1 cellular context compared by ENCODE assay signal in the genomic region with DNA sequence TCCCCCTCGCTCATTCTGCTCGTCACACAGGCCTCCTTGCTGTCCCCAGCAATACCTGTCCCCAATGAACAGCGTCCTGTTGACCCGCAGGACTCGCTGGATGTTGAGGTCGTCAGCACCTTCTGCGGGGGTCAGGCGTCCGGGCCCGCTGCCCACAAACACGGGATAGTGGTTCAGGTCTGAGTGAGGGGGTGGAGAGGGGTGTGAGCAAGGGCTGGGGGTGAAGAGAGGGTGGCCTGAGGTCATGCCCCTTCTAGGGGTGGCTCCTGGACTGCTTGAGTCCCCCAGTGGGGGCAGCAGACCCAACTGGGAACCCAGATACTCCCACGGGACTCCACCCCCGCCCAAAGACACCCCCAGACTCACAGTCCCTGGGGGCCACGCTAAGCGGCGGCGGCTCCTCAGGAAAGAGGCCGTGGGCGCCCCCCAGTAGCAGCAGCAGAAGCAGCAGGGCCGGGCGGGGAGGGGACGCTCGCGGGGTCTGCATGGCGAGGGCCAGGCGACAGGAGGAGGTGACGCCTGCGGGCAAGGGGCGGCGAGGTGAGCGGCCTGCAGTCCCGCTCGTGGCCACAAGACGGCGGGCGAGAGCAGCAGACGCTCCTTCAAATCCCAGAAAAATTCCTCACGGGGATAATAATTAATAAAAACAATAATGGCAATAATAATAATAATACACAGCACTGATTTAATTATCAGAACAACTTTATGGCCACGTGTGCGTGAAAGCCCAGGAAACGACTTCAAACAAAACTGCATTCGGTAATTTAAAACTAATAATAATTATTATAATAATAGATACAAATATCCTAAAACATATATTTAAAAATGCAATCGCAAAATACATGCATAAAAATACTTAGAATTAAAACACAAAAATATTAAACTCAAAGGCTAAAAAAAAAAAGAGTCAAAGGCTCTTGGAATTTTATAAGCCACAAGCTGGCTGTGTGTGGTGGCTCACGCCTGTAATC.
TF ChIP-seq lines count a peak whose summit lies in the region.

No MANE protein-coding gene starts in this region.

TF ChIP-seq in K562, 482 proteins besides CTCF, POLR2A, EP300 and RAD21 (continued from another document and continues in another):
- TF ChIP-seq, protein P1, sequence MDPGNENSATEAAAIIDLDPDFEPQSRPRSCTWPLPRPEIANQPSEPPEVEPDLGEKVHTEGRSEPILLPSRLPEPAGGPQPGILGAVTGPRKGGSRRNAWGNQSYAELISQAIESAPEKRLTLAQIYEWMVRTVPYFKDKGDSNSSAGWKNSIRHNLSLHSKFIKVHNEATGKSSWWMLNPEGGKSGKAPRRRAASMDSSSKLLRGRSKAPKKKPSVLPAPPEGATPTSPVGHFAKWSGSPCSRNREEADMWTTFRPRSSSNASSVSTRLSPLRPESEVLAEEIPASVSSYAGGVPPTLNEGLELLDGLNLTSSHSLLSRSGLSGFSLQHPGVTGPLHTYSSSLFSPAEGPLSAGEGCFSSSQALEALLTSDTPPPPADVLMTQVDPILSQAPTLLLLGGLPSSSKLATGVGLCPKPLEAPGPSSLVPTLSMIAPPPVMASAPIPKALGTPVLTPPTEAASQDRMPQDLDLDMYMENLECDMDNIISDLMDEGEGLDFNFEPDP (CRISPR knock-in tag; IDR thresholded peaks at IDR 0.05) = no peak
- no peak for TF ChIP-seq ZNF785 (CRISPR knock-in tag; IDR thresholded peaks at IDR 0.05)
- 0 out of 2 replicates have a peak, but pooled peaks have one; percentile 21 for TF ChIP-seq CREM (IDR thresholded peaks at IDR 0.05; ENCODE audit: low read depth)
- no peak for TF ChIP-seq CHAMP1 (IDR thresholded peaks at IDR 0.05)
- TF ChIP-seq NCOA4 (IDR thresholded peaks at IDR 0.05; ENCODE audit: partially characterized antibody) = no peak
- no peak for TF ChIP-seq CAMTA2 (CRISPR knock-in tag; conservative IDR thresholded peaks at IDR 0.05)
- peak; percentile 87 for TF ChIP-seq DACH1 (IDR thresholded peaks at IDR 0.05; ENCODE audit: partially characterized antibody)
- TF ChIP-seq CSDE1 (IDR thresholded peaks at IDR 0.05) = no peak
- TF ChIP-seq NONO (IDR thresholded peaks at IDR 0.05; ENCODE audit: low read depth in 2 of 2, low read length in 1 of 2) = no peak
- TF ChIP-seq EGR1 (conservative IDR thresholded peaks at IDR 0.05) = peak; percentile 72
- TF ChIP-seq ZNF174 (CRISPR knock-in tag; IDR thresholded peaks at IDR 0.05) = no peak
- TF ChIP-seq, protein P2, sequence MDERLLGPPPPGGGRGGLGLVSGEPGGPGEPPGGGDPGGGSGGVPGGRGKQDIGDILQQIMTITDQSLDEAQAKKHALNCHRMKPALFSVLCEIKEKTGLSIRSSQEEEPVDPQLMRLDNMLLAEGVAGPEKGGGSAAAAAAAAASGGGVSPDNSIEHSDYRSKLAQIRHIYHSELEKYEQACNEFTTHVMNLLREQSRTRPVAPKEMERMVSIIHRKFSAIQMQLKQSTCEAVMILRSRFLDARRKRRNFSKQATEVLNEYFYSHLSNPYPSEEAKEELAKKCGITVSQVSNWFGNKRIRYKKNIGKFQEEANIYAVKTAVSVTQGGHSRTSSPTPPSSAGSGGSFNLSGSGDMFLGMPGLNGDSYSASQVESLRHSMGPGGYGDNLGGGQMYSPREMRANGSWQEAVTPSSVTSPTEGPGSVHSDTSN (CRISPR knock-in tag; IDR thresholded peaks at IDR 0.05; ENCODE audit: low read depth) = no peak
- TF ChIP-seq, protein P2 (tag; conservative IDR thresholded peaks at IDR 0.05; ENCODE audit: low read depth) = no peak
- 0 out of 2 replicates have a peak, but pooled peaks have one; percentile 61 for TF ChIP-seq FOXP1 (CRISPR knock-in tag; IDR thresholded peaks at IDR 0.05)
- TF ChIP-seq ZFP30 (CRISPR knock-in tag; IDR thresholded peaks at IDR 0.05; ENCODE audit: borderline replicate concordance) = no peak
- TF ChIP-seq TEAD1 (CRISPR knock-in tag; IDR thresholded peaks at IDR 0.05) = 0 out of 4 replicates have a peak, but pooled peaks of 1 of the 2 experiments have one; percentile 41
- TF ChIP-seq ZFP36 (IDR thresholded peaks at IDR 0.05; ENCODE audit: low read depth, low read length, partially characterized antibody) = no peak
- TF ChIP-seq ZNF561 (CRISPR knock-in tag; conservative IDR thresholded peaks at IDR 0.05) = no peak
- no peak for TF ChIP-seq DMBX1 (CRISPR knock-in tag; IDR thresholded peaks at IDR 0.05; ENCODE audit: borderline replicate concordance)
- TF ChIP-seq RBM22 (IDR thresholded peaks at IDR 0.05; ENCODE audit: low read depth, low read length, poor library complexity, severe bottlenecking) = no peak
- no peak for TF ChIP-seq ZNF24 (IDR thresholded peaks at IDR 0.05)
- TF ChIP-seq, protein P3, sequence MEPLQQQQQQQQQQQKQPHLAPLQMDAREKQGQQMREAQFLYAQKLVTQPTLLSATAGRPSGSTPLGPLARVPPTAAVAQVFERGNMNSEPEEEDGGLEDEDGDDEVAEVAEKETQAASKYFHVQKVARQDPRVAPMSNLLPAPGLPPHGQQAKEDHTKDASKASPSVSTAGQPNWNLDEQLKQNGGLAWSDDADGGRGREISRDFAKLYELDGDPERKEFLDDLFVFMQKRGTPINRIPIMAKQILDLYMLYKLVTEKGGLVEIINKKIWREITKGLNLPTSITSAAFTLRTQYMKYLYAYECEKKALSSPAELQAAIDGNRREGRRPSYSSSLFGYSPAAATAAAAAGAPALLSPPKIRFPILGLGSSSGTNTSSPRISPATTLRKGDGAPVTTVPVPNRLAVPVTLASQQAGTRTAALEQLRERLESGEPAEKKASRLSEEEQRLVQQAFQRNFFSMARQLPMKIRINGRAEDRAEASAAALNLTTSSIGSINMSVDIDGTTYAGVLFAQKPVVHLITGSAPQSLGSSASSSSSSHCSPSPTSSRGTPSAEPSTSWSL (CRISPR knock-in tag; IDR thresholded peaks at IDR 0.05; ENCODE audit: borderline replicate concordance) = no peak
- no peak for TF ChIP-seq ZNF518B (CRISPR knock-in tag; IDR thresholded peaks at IDR 0.05)
- TF ChIP-seq E2F3 (CRISPR knock-in tag; IDR thresholded peaks at IDR 0.05) = no peak
- no peak for TF ChIP-seq HDGF (IDR thresholded peaks at IDR 0.05)
- no peak for TF ChIP-seq SPI1 (IDR thresholded peaks at IDR 0.05; ENCODE audit: borderline replicate concordance, low read depth, low read length)
- peak; percentile 74; the same call in 1 of the 2 replicates for TF ChIP-seq ZBTB7A (IDR thresholded peaks at IDR 0.05; ENCODE audit: borderline replicate concordance, control insufficient read depth, low read depth, low read length)
- peak in 1 of 2 experiments; percentile 39; a peak in 1 of 4 replicates for TF ChIP-seq SIN3A (IDR thresholded peaks at IDR 0.05; ENCODE audit: borderline replicate concordance in 2 of 2, control insufficient read depth in 1 of 2, low read depth in 2 of 2, low read length in 2 of 2)
- no peak for TF ChIP-seq ZHX1 (conservative IDR thresholded peaks at IDR 0.05; ENCODE audit: low read length)
